ENCODE assay signal across 24 cellular contexts in genomic region chr7:15853832-15854470, GRCh38.
A peak's percentile ranks its signal among the peaks of the same experiment; 100 is the strongest.
DNase-seq lines count a peak whose midpoint lies in the region; ATAC-seq and TF ChIP-seq lines count a peak whose summit lies in the region.
"Had no signal": no experiment of that assay in that cellular context is flagged by ENCODE, and none has a peak within 500 bp of the region (broad histone marks: within the 10 kb centered on the region; RNA-seq: fewer than 3 reads in every experiment).

No MANE protein-coding gene starts in this region.

- ATAC-seq in Right ventricle myocardium superior (ENCODE audit: poor library complexity) = peak; percentile 34
- ATAC-seq in CD8-positive, alpha-beta T cell = no peak
- ATAC-seq: activated T-cell treated with anti-CD3 and anti-CD28 coated beads, Interleukin-2, amount 50 U/mL, for 4 hours; gastroesophageal sphincter; HepG2; stimulated activated naive CD8-positive, alpha-beta T cell treated with anti-CD3 and anti-CD28 coated beads, Interleukin-15, Interleukin-2, amounts not matched to agents 100 U/mL and 50 U/mL, for 24 hours had no signal

- no peak overlapping the region for H3K4me3 Mint-ChIP-seq in CD8-positive, alpha-beta T cell
- H3K4me3 Mint-ChIP-seq: activated naive CD4-positive, alpha-beta T cell treated with anti-CD3 and anti-CD28 coated beads for 36 hours; activated T-cell treated with anti-CD3 and anti-CD28 coated beads, Interleukin-2, amount 50 U/mL, for 4 hours; endodermal cell; nephron; type B pancreatic cell had no signal

- no peak for DNase-seq in Right ventricle myocardium superior
- DNase-seq in right atrium auricular region (ENCODE audit: low spot score) = no peak
- DNase-seq in epithelial cell of proximal tubule (ENCODE audit: low read depth) = peak; percentile 57
- peak; percentile 59 for DNase-seq in kidney glomerular epithelial cell (lab: John Stamatoyannopoulos, UW)
- no peak for DNase-seq in vagina (ENCODE audit: extremely low spot score in 2 of 2)
- DNase-seq in middle frontal gyrus (ENCODE audit: extremely low spot score, low spot score) = no peak
- DNase-seq in stimulated activated CD8-positive, alpha-beta memory T cell treated with anti-CD3 and anti-CD28 coated beads, Interleukin-4, amount 100 ng/mL, for 48 hours = no peak
- DNase-seq in CD8-positive, alpha-beta T cell = no peak
- DNase-seq: 8988T; activated CD4-positive, CD25-positive, alpha-beta regulatory T cell treated with anti-CD3 and anti-CD28 coated beads, Interleukin-2, amount 50 U/mL, for 72 hours; activated CD8-positive, alpha-beta memory T cell treated with anti-CD3 and anti-CD28 coated beads for 24 hours; activated naive CD4-positive, alpha-beta T cell treated with anti-CD3 and anti-CD28 coated beads for 36 hours; activated T-cell treated with anti-CD3 and anti-CD28 coated beads, Interleukin-2, amount 50 U/mL, for 4 hours; endodermal cell; NCI-H1417 treated with DMSO at 0.1 percent for 48 hours; NCI-H524 treated with DMSO at 0.1 percent for 48 hours; small intestine; stimulated activated CD4-positive, alpha-beta T cell treated with anti-CD3 and anti-CD28 coated beads, Interleukin-2, amount 100 ng/mL, for 48 hours; stimulated activated naive CD8-positive, alpha-beta T cell treated with anti-CD3 and anti-CD28 coated beads, Interleukin-15, Interleukin-2, amounts not matched to agents 100 U/mL and 50 U/mL, for 24 hours had no signal

- no peak for TF ChIP-seq POLR2A in vagina (IDR thresholded peaks at IDR 0.05)

- no peak overlapping the region for H3K4me3 ChIP-seq in right atrium auricular region
- H3K4me3 ChIP-seq in epithelial cell of proximal tubule (ENCODE audit: low read depth, low read length) = no peak overlapping the region
- H3K4me3 ChIP-seq in vagina = no peak overlapping the region
- no peak overlapping the region for H3K4me3 ChIP-seq in CD8-positive, alpha-beta T cell (ENCODE audit: low read depth, low read length)
- H3K4me3 ChIP-seq: BLaER1, gastroesophageal sphincter had no signal

- H3K36me3 Mint-ChIP-seq in CD8-positive, alpha-beta T cell = no peaks in the 10 kb centered on the region
- H3K36me3 Mint-ChIP-seq: type B pancreatic cell had no signal

- H3K9me3 ChIP-seq in right atrium auricular region (no peaks in the 10 kb centered on the region), vagina (no peaks in the 10 kb centered on the region)
- H3K9me3 ChIP-seq in CD8-positive, alpha-beta T cell (ENCODE audit: low read length) = no peaks in the 10 kb centered on the region
- H3K9me3 ChIP-seq: gastroesophageal sphincter had no signal

- H3K4me1 Mint-ChIP-seq in CD8-positive, alpha-beta T cell (ENCODE audit: low read depth) = no peaks in the 10 kb centered on the region

- peaks cover 12% of the 10 kb centered on the region for H3K9me3 Mint-ChIP-seq in CD8-positive, alpha-beta T cell
- H3K9me3 Mint-ChIP-seq: nephron, type B pancreatic cell had no signal

- H3K36me3 ChIP-seq in right atrium auricular region (no peaks in the 10 kb centered on the region), vagina (no peaks in the 10 kb centered on the region)
- no peaks in the 10 kb centered on the region for H3K36me3 ChIP-seq in CD8-positive, alpha-beta T cell (ENCODE audit: insufficient read depth, low read length)
- H3K36me3 ChIP-seq: BLaER1, gastroesophageal sphincter had no signal

- CTCF ChIA-PET in CD8-positive, alpha-beta T cell (lab: Charles Lee) = no interaction called here

- H3K27me3 Mint-ChIP-seq in CD8-positive, alpha-beta T cell (ENCODE audit: low read depth) = no peaks in the 10 kb centered on the region
- H3K27me3 Mint-ChIP-seq: type B pancreatic cell had no signal

- H3K27me3 ChIP-seq in right atrium auricular region (no peaks in the 10 kb centered on the region), vagina (no peaks in the 10 kb centered on the region)
- H3K27me3 ChIP-seq in CD8-positive, alpha-beta T cell (ENCODE audit: insufficient read depth, low read length) = no peaks in the 10 kb centered on the region
- H3K27me3 ChIP-seq: BLaER1, gastroesophageal sphincter had no signal

- POLR2A ChIA-PET in CD8-positive, alpha-beta T cell (lab: Charles Lee) = no interaction called here

- no peak overlapping the region for H3K27ac Mint-ChIP-seq in CD8-positive, alpha-beta T cell
- H3K27ac Mint-ChIP-seq: activated naive CD4-positive, alpha-beta T cell treated with anti-CD3 and anti-CD28 coated beads for 36 hours; nephron; type B pancreatic cell had no signal

- H3K27ac ChIP-seq in right atrium auricular region (peak overlapping the region in 1 of 2 donors; percentile 34), vagina (no peak overlapping the region)
- no peak overlapping the region for H3K27ac ChIP-seq in CD8-positive, alpha-beta T cell (ENCODE audit: low read depth, low read length)
- H3K27ac ChIP-seq: BLaER1 had no signal

- TF ChIP-seq CTCF in right atrium auricular region (IDR thresholded peaks at IDR 0.05) (no peak), epithelial cell of proximal tubule (conservative IDR thresholded peaks at IDR 0.05; ENCODE audit: low read depth, low read length) (no peak), vagina (IDR thresholded peaks at IDR 0.05) (no peak)
- no peak for TF ChIP-seq CTCF in CD8-positive, alpha-beta T cell (IDR thresholded peaks at IDR 0.05)

- H3K4me1 ChIP-seq in right atrium auricular region (peaks cover 0 to 21% of the 10 kb centered on the region in 2 donors), vagina (no peaks in the 10 kb centered on the region)
- H3K4me1 ChIP-seq in CD8-positive, alpha-beta T cell (ENCODE audit: insufficient read depth, low read length) = no peaks in the 10 kb centered on the region
- H3K4me1 ChIP-seq: BLaER1 had no signal

- intact Hi-C loops in Right ventricle myocardium superior (cut with DNase I) (no loop called here), vagina (cut with DNase I) (no loop called here)
- intact Hi-C loops in CD8-positive, alpha-beta T cell (cut with DNase I, micrococcal nuclease) = no loop called here

Comparison
In these comparisons a context has a peak if more than half of its experiments do, and no peak if none do; other contexts are left out.
1. DNase-seq: peak in epithelial cell of proximal tubule (single experiment) and kidney glomerular epithelial cell (single experiment); none in Right ventricle myocardium superior (single experiment), right atrium auricular region (single experiment), vagina (0 of 2), middle frontal gyrus (single experiment), stimulated activated CD8-positive, alpha-beta memory T cell treated with anti-CD3 and anti-CD28 coated beads, Interleukin-4, amount 100 ng/mL, for 48 hours (single experiment) and CD8-positive, alpha-beta T cell (0 of 7).